20 cellular contexts compared by ENCODE assay signal in genomic region chr10:94077042-94077441, GRCh38.
"Had no signal": no experiment of that assay in that cellular context is flagged by ENCODE, and none has a peak within 500 bp of the region (broad histone marks: within the 10 kb centered on the region; RNA-seq: fewer than 3 reads in every experiment).

No MANE protein-coding gene starts in this region.

- DNase-seq: activated gamma-delta T cell treated with Interleukin-2 at 50 U/mL for 16 hours; activated T-cell treated with anti-CD3 and anti-CD28 coated beads, Interleukin-2, amount 50 U/mL, for 1 hour; central memory CD4-positive, alpha-beta T cell; dorsolateral prefrontal cortex; effector memory CD8-positive, alpha-beta T cell; kidney; left lung; mammary epithelial cell; nucleus accumbens; stimulated activated CD4-positive, alpha-beta T cell treated with anti-CD3 and anti-CD28 coated beads, Interleukin-12 subunit alpha, Interleukin-12 subunit beta, amount 100 ng/mL, for 4 hours; stimulated activated CD4-positive, alpha-beta T cell treated with anti-CD3 and anti-CD28 coated beads, Interleukin-4, amount 100 ng/mL, for 4 hours; stimulated activated naive CD8-positive, alpha-beta T cell treated with anti-CD3 and anti-CD28 coated beads, Interleukin-15, Interleukin-2, amounts not matched to agents 100 U/mL and 50 U/mL, for 24 hours; upper lobe of right lung had no signal

- H3K9me3 ChIP-seq: adrenal gland, left lung, upper lobe of right lung had no signal

- H3K36me3 ChIP-seq: adrenal gland, ascending aorta, brain microvascular endothelial cell, left lung, upper lobe of right lung had no signal

- H3K27ac Mint-ChIP-seq: activated naive CD4-positive, alpha-beta T cell treated with anti-CD3 and anti-CD28 coated beads, Interleukin-2, amount 50 U/mL, for 72 hours; effector memory CD8-positive, alpha-beta T cell; WTC11 had no signal

- H3K27ac ChIP-seq: adrenal gland, ascending aorta, brain microvascular endothelial cell, dorsolateral prefrontal cortex, left lung, SK-N-MC, upper lobe of right lung had no signal

- H3K9me3 Mint-ChIP-seq: activated naive CD4-positive, alpha-beta T cell treated with anti-CD3 and anti-CD28 coated beads, Interleukin-2, amount 50 U/mL, for 72 hours had no signal

- H3K36me3 Mint-ChIP-seq: activated naive CD4-positive, alpha-beta T cell treated with anti-CD3 and anti-CD28 coated beads, Interleukin-2, amount 50 U/mL, for 72 hours; WTC11 had no signal

- H3K4me3 ChIP-seq: adrenal gland, left lung, SK-N-MC, upper lobe of right lung had no signal

- ATAC-seq: activated naive CD4-positive, alpha-beta T cell treated with anti-CD3 and anti-CD28 coated beads, Interleukin-2, amount 50 U/mL, for 72 hours; effector memory CD8-positive, alpha-beta T cell; esophagus mucosa; stimulated activated naive CD8-positive, alpha-beta T cell treated with anti-CD3 and anti-CD28 coated beads, Interleukin-15, Interleukin-2, amounts not matched to agents 100 U/mL and 50 U/mL, for 24 hours had no signal

- H3K4me3 Mint-ChIP-seq: effector memory CD8-positive, alpha-beta T cell; WTC11 had no signal

- H3K27me3 ChIP-seq: adrenal gland, ascending aorta, brain microvascular endothelial cell, left lung, upper lobe of right lung had no signal

- H3K4me1 ChIP-seq: left lung had no signal
